In genomic region chr22:41969110-41969646, GRCh38 we compare ENCODE assay signal across 1 cellular context.
TF ChIP-seq lines count a peak whose summit lies in the region.

A gene with protein sequence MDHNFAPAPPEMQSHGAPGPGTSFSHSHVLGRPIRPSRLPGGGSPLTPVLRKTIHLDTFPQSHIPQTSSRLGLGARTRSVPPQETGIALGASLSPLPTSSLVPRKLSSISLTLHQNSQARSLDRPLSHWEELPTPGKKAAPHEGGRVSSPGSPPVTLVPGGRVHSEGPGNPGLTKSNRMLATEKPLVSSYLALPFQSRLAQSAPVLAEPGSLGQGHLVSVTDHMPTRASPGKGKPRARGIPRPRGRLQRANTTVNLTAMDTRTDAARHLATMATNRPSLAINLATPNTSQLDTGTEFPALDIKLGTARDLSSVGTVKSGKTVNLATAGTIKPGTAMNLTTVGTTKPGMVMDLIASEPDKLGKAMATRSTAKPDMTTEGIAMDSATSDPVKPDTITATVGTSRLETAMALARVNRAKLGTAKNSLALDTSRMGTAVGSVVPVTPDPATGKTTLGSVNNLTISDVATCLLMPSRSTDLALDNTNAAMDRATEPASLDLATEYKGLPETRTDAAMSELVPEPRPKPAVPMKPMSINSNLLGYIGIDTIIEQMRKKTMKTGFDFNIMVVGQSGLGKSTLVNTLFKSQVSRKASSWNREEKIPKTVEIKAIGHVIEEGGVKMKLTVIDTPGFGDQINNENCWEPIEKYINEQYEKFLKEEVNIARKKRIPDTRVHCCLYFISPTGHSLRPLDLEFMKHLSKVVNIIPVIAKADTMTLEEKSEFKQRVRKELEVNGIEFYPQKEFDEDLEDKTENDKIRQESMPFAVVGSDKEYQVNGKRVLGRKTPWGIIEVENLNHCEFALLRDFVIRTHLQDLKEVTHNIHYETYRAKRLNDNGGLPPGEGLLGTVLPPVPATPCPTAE (plus strand): TSS chr22:41969443. CDS start chr22:41971493, 2,050 bp downstream.

TF ChIP-seq in GM23338, 12 proteins besides CTCF, POLR2A, EP300 and RAD21 (continued from another document):
- no peak for TF ChIP-seq ZNF462 (CRISPR knock-in tag; IDR thresholded peaks at IDR 0.05)
- no peak for TF ChIP-seq POLR2AphosphoS5 (IDR thresholded peaks at IDR 0.05; ENCODE audit: low read depth)
- no peak for TF ChIP-seq EZH2phosphoT487 (IDR thresholded peaks at IDR 0.05; ENCODE audit: unreplicated experiment)
- TF ChIP-seq JUNB (IDR thresholded peaks at IDR 0.05; ENCODE audit: unreplicated experiment) = no peak
